In the genomic region with DNA sequence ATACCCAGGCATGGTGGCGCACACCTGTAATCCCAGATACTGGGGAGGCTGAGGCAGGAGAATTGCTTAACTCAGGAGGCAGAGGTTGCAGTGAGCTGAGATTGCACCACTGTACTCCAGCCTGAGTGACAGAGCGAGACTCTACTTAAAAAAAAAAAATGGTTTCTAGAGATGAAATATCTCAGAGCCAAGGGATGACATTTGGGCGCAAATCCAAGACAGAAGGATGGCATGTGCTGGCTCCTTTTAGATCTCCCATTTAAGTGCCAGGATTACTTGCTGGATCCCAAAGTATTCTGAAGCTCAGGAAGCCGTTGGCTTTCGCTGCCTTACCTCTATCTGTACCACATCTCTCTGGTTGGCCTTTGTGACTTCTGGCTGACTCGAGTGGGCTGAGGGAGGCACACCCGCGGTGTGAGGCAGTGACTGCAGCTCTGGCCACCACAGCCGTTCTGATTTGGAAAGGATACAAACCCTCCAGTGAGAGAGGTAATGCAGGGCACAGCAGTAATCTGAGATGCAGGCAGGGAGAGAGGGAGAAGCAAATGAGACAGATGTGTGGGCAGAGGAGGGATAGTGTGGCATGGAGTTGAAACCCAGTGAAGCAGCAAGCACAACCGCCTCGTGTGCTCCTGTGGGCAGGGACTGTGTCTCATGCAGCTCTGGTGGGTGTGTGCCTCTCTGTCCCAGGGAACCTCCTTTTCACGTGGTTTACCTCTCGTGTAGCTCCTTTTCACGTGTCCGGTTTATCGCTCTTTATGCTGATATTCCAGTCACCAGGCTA, we compare ENCODE assay signal across 15 cellular contexts. TPM values are rescaled to one million over a fixed set of nuclear protein-coding genes. Genes with fewer than 3 reads are reported as not detected.
A peak's percentile ranks its signal among the peaks of the same experiment; 100 is the strongest.
DNase-seq lines count a peak whose midpoint lies in the region; ATAC-seq, FAIRE-seq and TF ChIP-seq lines count a peak whose summit lies in the region.
"Had no signal": no experiment of that assay in that cellular context is flagged by ENCODE, and none has a peak within 500 bp of the region (broad histone marks: within the 10 kb centered on the region; RNA-seq: fewer than 3 reads in every experiment).

No MANE protein-coding gene starts in this region.

- no peaks in the 10 kb centered on the region for H4K20me1 ChIP-seq in H9 (ENCODE audit: control insufficient read depth, insufficient read depth, insufficient read length)

- no peak overlapping the region for H2BK15ac ChIP-seq in H9 (ENCODE audit: low read depth, low read length)

- H3K27me3 ChIP-seq in H9 (ENCODE audit: insufficient read depth, low read length), result peaks cover 5% of the 10 kb centered on the region; the same call in 1 of the 2 replicates
- peaks cover 0 to 51% (median 12%) of the 10 kb centered on the region in 7 donors for H3K27me3 ChIP-seq in heart right ventricle
- no peaks in the 10 kb centered on the region for H3K27me3 ChIP-seq in pancreas

- peaks cover 23 to 26% of the 10 kb centered on the region in 2 experiments for H3K4me1 Mint-ChIP-seq in H9

- no peak overlapping the region for H3K9ac ChIP-seq in H9 (ENCODE audit: extremely low read depth, insufficient read length, low read length)

- peaks cover 7% of the 10 kb centered on the region for H3K23me2 ChIP-seq in H9 (ENCODE audit: insufficient read length, low read depth, low read length, poor library complexity, severe bottlenecking)

- intact Hi-C loops in heart right ventricle (cut with DNase I) (no loop called here), pancreas (cut with DNase I) (no loop called here)

- H3K14ac ChIP-seq in H9 (ENCODE audit: insufficient read depth, low read length), result no peak overlapping the region; the same call in 1 of the 2 replicates

- peak overlapping the region; percentile 76 for H3K23ac ChIP-seq in H9 (ENCODE audit: insufficient read length, low read depth, low read length)

- H3K36me3 ChIP-seq in heart right ventricle (no peaks in the 10 kb centered on the region), pancreas (no peaks in the 10 kb centered on the region)

- no peak overlapping the region for H2BK20ac ChIP-seq in H9 (ENCODE audit: low read depth, low read length, poor library complexity, severe bottlenecking)

- H3K79me2 ChIP-seq in H9 (ENCODE audit: insufficient read depth, low read length), result no peaks in the 10 kb centered on the region

- no peak overlapping the region for H4K8ac ChIP-seq in H9 (replicated peaks; ENCODE audit: insufficient read length, low read depth, low read length)

- no peak for DNase-seq in H9
- peak; percentile 31 for DNase-seq in NCI-H524 treated with DMSO at 0.1 percent for 48 hours (lab: John Stamatoyannopoulos, UW)
- DNase-seq in heart right ventricle, result peak; percentile 20 to 54
- peak in 1 of 6 donors; percentile 18 for DNase-seq in pancreas
- no peak for DNase-seq in stimulated activated CD4-positive, alpha-beta T cell treated with anti-CD3 and anti-CD28 coated beads, Interleukin-2, amount 100 ng/mL, for 24 hours
- no peak for DNase-seq in NCI-H187 (lab: John Stamatoyannopoulos, UW)
- no peak for DNase-seq in RCC 7860 (ENCODE audit: low spot score)
- DNase-seq in activated gamma-delta T cell (lab: John Stamatoyannopoulos, UW), result no peak
- DNase-seq: AML-193; NCI-H1048; stimulated activated naive CD4-positive, alpha-beta T cell had no signal

- H3K27ac Mint-ChIP-seq in H9, result peak overlapping the region in 1 of 3 experiments; percentile 58; a peak in 1 of 7 replicates
- H3K27ac Mint-ChIP-seq: activated naive CD8-positive, alpha-beta T cell; memory B cell had no signal

- FAIRE-seq in pancreas (lab: Jason Lieb, UNC), result no peak
- no peak for FAIRE-seq in RCC 7860 (lab: Jason Lieb, UNC)
- FAIRE-seq: GM12878 had no signal

- H2BK12ac ChIP-seq in H9 (ENCODE audit: insufficient read length, low read depth, low read length), result no peak overlapping the region

- no peak overlapping the region for H2BK5ac ChIP-seq in H9 (ENCODE audit: insufficient read length, low read length)

- peaks cover 5 to 11% (median 7%) of the 10 kb centered on the region in 3 experiments; a peak in 3 of 7 replicates for H3K36me3 Mint-ChIP-seq in H9 (ENCODE audit: insufficient read depth in 1 of 3, low read depth in 3 of 3)
- H3K36me3 Mint-ChIP-seq: activated naive CD8-positive, alpha-beta T cell; memory B cell had no signal

- peak overlapping the region in 1 of 10 donors; percentile 15 for H3K4me3 ChIP-seq in heart right ventricle
- no peak overlapping the region for H3K4me3 ChIP-seq in pancreas
- H3K4me3 ChIP-seq: GM12878 had no signal

- no peak overlapping the region for H4K91ac ChIP-seq in H9 (ENCODE audit: insufficient read length, low read depth, low read length)

- no peak overlapping the region for H3K56ac ChIP-seq in H9 (ENCODE audit: insufficient read length, low read depth, low read length)

- H2BK120ac ChIP-seq in H9 (ENCODE audit: low read depth, low read length, poor library complexity, severe bottlenecking), result no peak overlapping the region

- H3K18ac ChIP-seq in H9 (ENCODE audit: insufficient read length, low read depth, low read length), result no peak overlapping the region

- H3K27ac ChIP-seq in H9 (ENCODE audit: insufficient read length, low read depth, low read length) (no peak overlapping the region), heart right ventricle (peak overlapping the region in 9 of 10 donors; percentile 46 to 88 (median 81)), pancreas (no peak overlapping the region)

- 0 out of 2 replicates have a peak, but pooled peaks cover 4% of the 10 kb centered on the region for H3K4me1 ChIP-seq in H9 (ENCODE audit: insufficient read depth, low read length)
- peaks cover 0 to 85% (median 22%) of the 10 kb centered on the region in 9 donors for H3K4me1 ChIP-seq in heart right ventricle
- peaks cover 0 to 4% (median 0%) of the 10 kb centered on the region in 3 donors for H3K4me1 ChIP-seq in pancreas

- TF ChIP-seq CTCF in H9 (conservative IDR thresholded peaks at IDR 0.05), result no peak
- no peak for TF ChIP-seq CTCF in heart right ventricle (IDR thresholded peaks at IDR 0.05)
- TF ChIP-seq CTCF in pancreas (IDR thresholded peaks at IDR 0.05), result no peak

- no peak overlapping the region for H3K4me2 ChIP-seq in H9 (ENCODE audit: insufficient read depth, insufficient read length, low read length)

- H3K79me1 ChIP-seq in H9 (ENCODE audit: insufficient read depth, low read depth, low read length, poor library complexity, severe bottlenecking), result no peaks in the 10 kb centered on the region

- no peaks in the 10 kb centered on the region for H3K9me3 Mint-ChIP-seq in H9
- H3K9me3 Mint-ChIP-seq: memory B cell had no signal

- H3K9me3 ChIP-seq in H9 (ENCODE audit: control insufficient read depth, low read depth, low read length) (no peaks in the 10 kb centered on the region), heart right ventricle (no peaks in the 10 kb centered on the region), pancreas (no peaks in the 10 kb centered on the region)

- no CpG with 5 or more reads among the region's 16 CpGs for WGBS in H9 (ENCODE audit: extremely low coverage, insufficient read length, low lambda C conversion rate)
- WGBS in heart right ventricle, 2 donors, result 37 to 49% methylated on average over 16 of the region's 16 CpGs
- 51 to 54% methylated on average over 16 of the region's 16 CpGs for WGBS in pancreas, 2 donors

- peaks cover 18% of the 10 kb centered on the region for H3K27me3 Mint-ChIP-seq in H9 (ENCODE audit: low read depth)

- no peak overlapping the region for H3K4me3 Mint-ChIP-seq in H9
- H3K4me3 Mint-ChIP-seq: activated naive CD8-positive, alpha-beta T cell; memory B cell had no signal

- ATAC-seq in heart right ventricle (peak; percentile 53 to 85 (median 76)), pancreas (peak; percentile 29 to 63 (median 40))
- ATAC-seq: esophagus mucosa, GM12878 had no signal

- H2AFZ ChIP-seq in H9 (ENCODE audit: low read length), result no peak overlapping the region

- H3T11ph ChIP-seq in H9 (ENCODE audit: low read length), result no peak overlapping the region

- H4K5ac ChIP-seq in H9 (ENCODE audit: insufficient read length, low read depth, low read length), result no peak overlapping the region

- no peak overlapping the region for H2AK5ac ChIP-seq in H9 (ENCODE audit: insufficient read length, low read length)

- no peak overlapping the region for H3K4ac ChIP-seq in H9 (ENCODE audit: low read depth, low read length)

RNA-seq across cellular contexts. Expression of a gene that starts 4.9 kb away (rescaled TPM):
- total RNA-seq in H9 (2021), result 22.1 and 23.3 TPM in 2 replicates
- total RNA-seq in heart right ventricle, result 10 to 100 TPM; 19.6 to 53.5 (median 36.5) TPM
- 10 to 100 TPM; 14.1 to 58.7 TPM for polyA plus RNA-seq in heart right ventricle
- 10 to 100 TPM in 1 of 6 donors, 1 to 10 TPM in 5; 3.8 to 19.5 (median 6.0) TPM for total RNA-seq in pancreas
- 10 to 100 TPM; 13.6 to 14.9 TPM for polyA plus RNA-seq in pancreas

Comparison
In these comparisons a context has a peak if more than half of its experiments do, and no peak if none do; other contexts are left out.
1. DNase-seq: peak in NCI-H524 treated with DMSO at 0.1 percent for 48 hours (single experiment) and heart right ventricle (2 of 2); none in H9 (single experiment), stimulated activated CD4-positive, alpha-beta T cell treated with anti-CD3 and anti-CD28 coated beads, Interleukin-2, amount 100 ng/mL, for 24 hours (0 of 2), NCI-H187 (0 of 2), RCC 7860 (single experiment) and activated gamma-delta T cell (single experiment).
2. H3K27ac ChIP-seq: peak in heart right ventricle (9 of 10); none in H9 (single experiment) and pancreas (0 of 4).